Comparison of ENCODE assay signal across 8 cellular contexts in the genomic region with DNA sequence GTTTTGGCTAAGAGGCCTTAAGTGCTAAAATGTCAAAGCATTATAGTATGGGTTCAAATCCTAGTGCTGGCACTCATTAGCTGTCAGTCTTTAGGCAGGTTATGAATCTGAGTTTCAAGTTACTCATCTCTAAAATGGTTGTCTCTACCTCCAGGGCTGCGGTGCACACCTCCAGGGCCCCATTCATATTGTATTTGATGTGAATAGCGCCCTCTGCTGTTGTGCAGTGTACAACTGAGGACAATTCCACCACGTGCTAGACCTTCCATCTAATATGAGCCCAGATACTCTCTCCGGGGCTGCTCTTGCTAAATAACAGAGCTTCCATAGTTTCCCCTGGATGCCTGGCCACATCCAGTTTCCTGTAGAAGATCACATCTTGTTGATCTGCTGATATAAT. TPM values are rescaled to one million over a fixed set of nuclear protein-coding genes. Genes with fewer than 3 reads are reported as not detected.
DNase-seq lines count a peak whose midpoint lies in the region; ATAC-seq and TF ChIP-seq lines count a peak whose summit lies in the region.

No MANE protein-coding gene starts in this region.

- H3K23ac ChIP-seq in IMR-90 (ENCODE audit: low read depth, low read length) = no peak overlapping the region

- H3K27me3 ChIP-seq in IMR-90 (ENCODE audit: control insufficient read depth, insufficient read depth, low read length) = no peaks in the 10 kb centered on the region
- no peaks in the 10 kb centered on the region for H3K27me3 ChIP-seq in tibial nerve

- H3K9me3 ChIP-seq in IMR-90 (ENCODE audit: control insufficient read depth, insufficient read depth, low read length) = no peaks in the 10 kb centered on the region
- H3K9me3 ChIP-seq in tibial nerve = no peaks in the 10 kb centered on the region

- dilution Hi-C loops in IMR-90 (cut with HindIII; ENCODE audit: low sequenced_read_pairs, unreplicated experiment) = no loop called here

- peak overlapping the region; percentile 19 to 46; a peak in 2 of 4 replicates for H4K8ac ChIP-seq in IMR-90 (ENCODE audit: low read depth in 2 of 2, low read length in 2 of 2)

- H3K4me2 ChIP-seq in IMR-90 (ENCODE audit: low read depth, low read length) = no peak overlapping the region

- no peak for TF ChIP-seq POLR2A in IMR-90 (IDR thresholded peaks at IDR 0.05; ENCODE audit: low read depth, low read length)
- TF ChIP-seq POLR2A in tibial nerve (IDR thresholded peaks at IDR 0.05) = no peak

- POLR2A ChIA-PET in IMR-90 (lab: Charles Lee; ENCODE audit: unreplicated experiment) = no interaction called here

- H2AFZ ChIP-seq in IMR-90 (replicated peaks; ENCODE audit: low read length, poor library complexity) = no peak overlapping the region

- 69% methylated on average over 2 of the region's 4 CpGs; no CpG with 5 or more reads in 1 of the 2 experiments for WGBS in IMR-90 (ENCODE audit: extremely low coverage in 2 of 2, insufficient read length in 1 of 2), 2 experiments
- 64 to 73% methylated on average over 4 of the region's 4 CpGs for WGBS in tibial nerve, 2 donors

- no peak overlapping the region for H2AK9ac ChIP-seq in IMR-90 (replicated peaks; ENCODE audit: low read depth, low read length, poor library complexity)

- TF ChIP-seq RAD21 in IMR-90 (IDR thresholded peaks at IDR 0.05; ENCODE audit: low read length) = no peak

- CTCF ChIA-PET in IMR-90 (lab: Yijun Ruan, JAX) = interaction anchor here (1.1 to 1.3 kb wide), 3 partner anchors 12 to 282 kb away, joined by 3 to 4 read pairs (median 3); no protein-coding TSS in a partner anchor

- H3K27ac ChIP-seq in IMR-90 (ENCODE audit: insufficient read depth, low read length) (peak overlapping the region; percentile 25; the same call in 1 of the 2 replicates), tibial nerve (no peak overlapping the region)

- no TSS peak for BruUV-seq in IMR-90 (replicated peaks; lab: Mats Ljungman, UMichigan)

- peaks cover 8 to 48% of the 10 kb centered on the region in 2 experiments; a peak in 3 of 4 replicates for H3K79me1 ChIP-seq in IMR-90 (ENCODE audit: low read depth in 1 of 2, low read length in 2 of 2)

- H3K4ac ChIP-seq in IMR-90 (ENCODE audit: low read depth, low read length) = peak overlapping the region; percentile 62; the same call in 1 of the 2 replicates

- H3K9me1 ChIP-seq in IMR-90 (ENCODE audit: insufficient read depth, low read length) = peaks cover 25% of the 10 kb centered on the region

- no peak overlapping the region for H2AK5ac ChIP-seq in IMR-90 (ENCODE audit: low read depth, low read length)

- H2BK120ac ChIP-seq in IMR-90 (ENCODE audit: low read depth, low read length) = peak overlapping the region; percentile 64; the same call in 1 of the 2 replicates

- H3K4me3 ChIP-seq in IMR-90 (ENCODE audit: insufficient read depth, low read depth, low read length) (no peak overlapping the region), epithelial cell of proximal tubule (ENCODE audit: low read depth, low read length) (no peak overlapping the region), tibial nerve (no peak overlapping the region)

- DNase-seq in 8988T (peak; percentile 66), IMR-90 (no peak), epithelial cell of proximal tubule (ENCODE audit: low read depth) (no peak), NCI-H2029 (lab: John Stamatoyannopoulos, UW) (no peak), tibial nerve (ENCODE audit: low spot score in 2 of 2) (no peak)
- peak; percentile 84 to 86 for DNase-seq in activated CD4-positive, alpha-beta T cell treated with anti-CD3 and anti-CD28 coated beads, Interleukin-2, amount 50 U/mL, for 4 hours
- peak; percentile 53 to 88 (median 72) for DNase-seq in stimulated activated CD4-positive, alpha-beta T cell treated with anti-CD3 and anti-CD28 coated beads, TNF-alpha, amount 100 ng/mL, for 4 hours (ENCODE audit: low read depth in 3 of 3)

- intact Hi-C loops in IMR-90 (cut with micrococcal nuclease) = loop anchor here (5.0 kb wide), 1 partner anchor 73 kb away; no protein-coding TSS in a partner anchor

- no peak overlapping the region for H2BK15ac ChIP-seq in IMR-90 (ENCODE audit: low read depth, low read length)

- H3K36me3 ChIP-seq in IMR-90 (ENCODE audit: control insufficient read depth, insufficient read depth, low read length) (peaks cover 52% of the 10 kb centered on the region), tibial nerve (peaks cover 6 to 91% (median 9%) of the 10 kb centered on the region in 3 donors)

- peak overlapping the region; percentile 73 for H2BK5ac ChIP-seq in IMR-90 (ENCODE audit: low read depth, low read length, poor library complexity, severe bottlenecking)

- H3K14ac ChIP-seq in IMR-90 (replicated peaks; ENCODE audit: low read depth, low read length) = no peak overlapping the region

- no peak overlapping the region for H3K9ac ChIP-seq in IMR-90 (ENCODE audit: low read depth, low read length)

- H3K4me1 ChIP-seq in IMR-90 (ENCODE audit: control insufficient read depth, insufficient read depth, low read length) (peaks cover 22% of the 10 kb centered on the region), tibial nerve (peaks cover 0 to 10% (median 0%) of the 10 kb centered on the region in 4 donors)

- H3K18ac ChIP-seq in IMR-90 (ENCODE audit: low read depth, low read length) = peak overlapping the region; percentile 63

- TF ChIP-seq EP300 in tibial nerve (IDR thresholded peaks at IDR 0.05) = no peak

- 0 out of 2 replicates have a peak, but pooled peaks have one; percentile 20 for TF ChIP-seq CTCF in IMR-90 (conservative IDR thresholded peaks at IDR 0.05; ENCODE audit: low read depth, low read length)
- peak; percentile 61 for TF ChIP-seq CTCF in epithelial cell of proximal tubule (conservative IDR thresholded peaks at IDR 0.05; ENCODE audit: low read depth, low read length)
- no peak for TF ChIP-seq CTCF in tibial nerve (IDR thresholded peaks at IDR 0.05)

- no peak overlapping the region for H4K91ac ChIP-seq in IMR-90 (ENCODE audit: insufficient read depth, low read depth, low read length)

- ATAC-seq in IMR-90 (ENCODE audit: low read depth) (no peak), HG02571 (IDR thresholded peaks at IDR 0.05; ENCODE audit: unreplicated experiment) (no peak)

- 0 out of 2 replicates have a peak overlapping the region, but pooled peaks have one; percentile 11 for H2BK20ac ChIP-seq in IMR-90 (ENCODE audit: low read depth, low read length)

- no peak overlapping the region for H3K56ac ChIP-seq in IMR-90 (ENCODE audit: extremely low read depth, insufficient read depth, low read length)

- H4K20me1 ChIP-seq in IMR-90 (ENCODE audit: insufficient read depth, low read length) = no peaks in the 10 kb centered on the region

- in situ Hi-C loops in IMR-90 (cut with MboI; ENCODE audit: low sequenced_read_pairs) = no loop called here

- peak overlapping the region; percentile 93 for H4K5ac ChIP-seq in IMR-90 (ENCODE audit: low read depth, low read length)

TF ChIP-seq in IMR-90, 13 proteins besides CTCF, POLR2A, EP300 and RAD21:
- TF ChIP-seq, protein P1, sequence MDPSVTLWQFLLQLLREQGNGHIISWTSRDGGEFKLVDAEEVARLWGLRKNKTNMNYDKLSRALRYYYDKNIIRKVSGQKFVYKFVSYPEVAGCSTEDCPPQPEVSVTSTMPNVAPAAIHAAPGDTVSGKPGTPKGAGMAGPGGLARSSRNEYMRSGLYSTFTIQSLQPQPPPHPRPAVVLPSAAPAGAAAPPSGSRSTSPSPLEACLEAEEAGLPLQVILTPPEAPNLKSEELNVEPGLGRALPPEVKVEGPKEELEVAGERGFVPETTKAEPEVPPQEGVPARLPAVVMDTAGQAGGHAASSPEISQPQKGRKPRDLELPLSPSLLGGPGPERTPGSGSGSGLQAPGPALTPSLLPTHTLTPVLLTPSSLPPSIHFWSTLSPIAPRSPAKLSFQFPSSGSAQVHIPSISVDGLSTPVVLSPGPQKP (IDR thresholded peaks at IDR 0.05; ENCODE audit: borderline replicate concordance, low read depth, low read length) = no peak
- TF ChIP-seq RFX5 (IDR thresholded peaks at IDR 0.05; ENCODE audit: low read depth, low read length) (no peak), FOS (IDR thresholded peaks at IDR 0.05; ENCODE audit: low read depth, low read length) (no peak), NFE2L2 (IDR thresholded peaks at IDR 0.05; ENCODE audit: low read depth, low read length) (no peak), CHD1 (IDR thresholded peaks at IDR 0.05; ENCODE audit: low read depth, low read length) (no peak), SMC3 (IDR thresholded peaks at IDR 0.05; ENCODE audit: low read depth, low read length) (no peak), MXI1 (IDR thresholded peaks at IDR 0.05; ENCODE audit: borderline replicate concordance, low read depth, low read length) (no peak), MAFK (IDR thresholded peaks at IDR 0.05; ENCODE audit: low read depth, low read length) (no peak), RCOR1 (IDR thresholded peaks at IDR 0.05; ENCODE audit: insufficient replicate concordance, low read length) (no peak), CEBPB (IDR thresholded peaks at IDR 0.05; ENCODE audit: low read depth, low read length) (no peak), MAZ (IDR thresholded peaks at IDR 0.05; ENCODE audit: borderline replicate concordance, low read depth, low read length) (no peak), BHLHE40 (IDR thresholded peaks at IDR 0.05; ENCODE audit: low read depth, low read length) (no peak)
- TF ChIP-seq, protein P2, sequence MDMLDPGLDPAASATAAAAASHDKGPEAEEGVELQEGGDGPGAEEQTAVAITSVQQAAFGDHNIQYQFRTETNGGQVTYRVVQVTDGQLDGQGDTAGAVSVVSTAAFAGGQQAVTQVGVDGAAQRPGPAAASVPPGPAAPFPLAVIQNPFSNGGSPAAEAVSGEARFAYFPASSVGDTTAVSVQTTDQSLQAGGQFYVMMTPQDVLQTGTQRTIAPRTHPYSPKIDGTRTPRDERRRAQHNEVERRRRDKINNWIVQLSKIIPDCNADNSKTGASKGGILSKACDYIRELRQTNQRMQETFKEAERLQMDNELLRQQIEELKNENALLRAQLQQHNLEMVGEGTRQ (IDR thresholded peaks at IDR 0.05; ENCODE audit: low read depth, low read length) = no peak

RNA-seq across cellular contexts. Expression of a gene that starts 54.3 kb away (rescaled TPM):
- total RNA-seq in IMR-90 (2012; rRNA removed) (11.1 and 11.3 TPM in 2 replicates), epithelial cell of proximal tubule (6.1 and 14.2 TPM in 2 replicates), tibial nerve (10 to 100 TPM; 11.4 to 14.9 (median 13.1) TPM)
- polyA plus RNA-seq in IMR-90 (2012; rRNA removed) = 5.0 and 6.2 TPM in 2 replicates
- 2.7 and 3.5 TPM in 2 replicates for polyA plus RNA-seq in IMR-90 (2012; cell fraction: cytosol; rRNA removed)
- 2.0 and 4.6 TPM in 2 replicates for polyA plus RNA-seq in IMR-90 (2012; cell fraction: nucleus; rRNA removed; ENCODE audit: low replicate concordance)

RNA-seq across cellular contexts. Expression of a gene that starts 54.6 kb away (rescaled TPM):
- total RNA-seq in IMR-90 (2012; rRNA removed) (32.1 and 34.4 TPM in 2 replicates), epithelial cell of proximal tubule (12.6 and 19.0 TPM in 2 replicates), tibial nerve (10 to 100 TPM; 11.4 to 20.5 (median 19.1) TPM)
- polyA plus RNA-seq in IMR-90 (2012; rRNA removed) = 11.4 and 12.9 TPM in 2 replicates
- 3.8 and 5.9 TPM in 2 replicates for polyA plus RNA-seq in IMR-90 (2012; cell fraction: cytosol; rRNA removed)
- 0.71 and 4.2 TPM in 2 replicates for polyA plus RNA-seq in IMR-90 (2012; cell fraction: nucleus; rRNA removed; ENCODE audit: low replicate concordance)

Comparison
In these comparisons a context has a peak if more than half of its experiments do, and no peak if none do; other contexts are left out.
1. DNase-seq: peak in 8988T (single experiment), activated CD4-positive, alpha-beta T cell treated with anti-CD3 and anti-CD28 coated beads, Interleukin-2, amount 50 U/mL, for 4 hours (2 of 2) and stimulated activated CD4-positive, alpha-beta T cell treated with anti-CD3 and anti-CD28 coated beads, TNF-alpha, amount 100 ng/mL, for 4 hours (3 of 3); none in IMR-90 (single experiment), epithelial cell of proximal tubule (single experiment), NCI-H2029 (single experiment) and tibial nerve (0 of 2).
2. CTCF ChIP-seq: peak in IMR-90 (single experiment) and epithelial cell of proximal tubule (single experiment); none in tibial nerve (0 of 5).